In the genomic region with DNA sequence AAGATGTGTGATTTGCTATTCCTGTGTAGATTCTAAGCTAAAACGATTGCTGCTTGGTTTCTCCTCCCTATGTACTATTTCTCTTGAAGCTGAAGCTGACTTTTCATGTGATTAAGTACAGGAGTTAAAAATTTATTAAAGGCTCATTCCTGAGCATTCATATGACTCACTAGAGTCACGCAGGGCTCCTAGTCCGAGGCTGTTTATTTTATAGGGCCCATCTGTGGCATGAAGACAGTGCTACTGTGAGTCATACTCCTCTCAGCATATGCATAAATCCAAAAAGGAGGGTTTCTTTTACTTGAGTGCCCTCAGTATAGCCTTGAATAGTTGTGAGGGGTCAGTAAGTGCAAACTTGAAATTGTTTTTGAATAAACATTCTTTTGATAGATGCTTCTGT, we compare ENCODE assay signal across 11 cellular contexts.
DNase-seq lines count a peak whose midpoint lies in the region; ATAC-seq and TF ChIP-seq lines count a peak whose summit lies in the region.
"Had no signal": no experiment of that assay in that cellular context is flagged by ENCODE, and none has a peak within 500 bp of the region (broad histone marks: within the 10 kb centered on the region; RNA-seq: fewer than 3 reads in every experiment).

No MANE protein-coding gene starts in this region.

- DNase-seq in AG08396 (ENCODE audit: low spot score), result peak; percentile 82
- peak; percentile 66 for DNase-seq in HS-5 (ENCODE audit: low read depth)
- peak; percentile 83 to 95 for DNase-seq in cardiac fibroblast (ENCODE audit: low read depth in 2 of 2)
- peak; percentile 48 to 94 for DNase-seq in lung microvascular endothelial cell (ENCODE audit: low read depth in 2 of 2)
- DNase-seq in activated T-helper 2 cell treated with anti-CD3 and anti-CD28 coated beads, Interferon-gamma antibody, Interleukin-2, Interleukin-4, amounts not matched to agents 10 μg/mL and 5 μg/mL and 100 μg/mL, durations not matched to agents 14 hours and 24 hours and 36 hours (ENCODE audit: low spot score), result no peak
- no peak for DNase-seq in CD8-positive, alpha-beta T cell
- no peak for DNase-seq in gastrocnemius medialis
- DNase-seq: activated CD8-positive, alpha-beta memory T cell treated with anti-CD3 and anti-CD28 coated beads for 24 hours; Caco-2 had no signal

- no peaks in the 10 kb centered on the region for H3K36me3 Mint-ChIP-seq in activated T-helper 2 cell treated with anti-CD3 and anti-CD28 coated beads, Interferon-gamma antibody, Interleukin-2, Interleukin-4, amounts not matched to agents 10 μg/mL and 5 μg/mL and 100 μg/mL, durations not matched to agents 14 hours and 24 hours and 36 hours (ENCODE audit: low read depth)
- H3K36me3 Mint-ChIP-seq in CD8-positive, alpha-beta T cell, result no peaks in the 10 kb centered on the region

- no peak overlapping the region for H3K27ac Mint-ChIP-seq in activated T-helper 2 cell treated with anti-CD3 and anti-CD28 coated beads, Interferon-gamma antibody, Interleukin-2, Interleukin-4, amounts not matched to agents 10 μg/mL and 5 μg/mL and 100 μg/mL, durations not matched to agents 14 hours and 24 hours and 36 hours
- no peak overlapping the region for H3K27ac Mint-ChIP-seq in CD8-positive, alpha-beta T cell

- TF ChIP-seq POLR2A in gastrocnemius medialis (IDR thresholded peaks at IDR 0.05), result no peak

- H3K36me3 ChIP-seq in CD8-positive, alpha-beta T cell (ENCODE audit: insufficient read depth, low read length), result no peaks in the 10 kb centered on the region
- H3K36me3 ChIP-seq in gastrocnemius medialis, result peaks cover 0 to 8% of the 10 kb centered on the region in 2 donors
- H3K36me3 ChIP-seq: thoracic aorta had no signal

- no peaks in the 10 kb centered on the region for H3K27me3 ChIP-seq in CD8-positive, alpha-beta T cell (ENCODE audit: insufficient read depth, low read length)
- H3K27me3 ChIP-seq in gastrocnemius medialis, result no peaks in the 10 kb centered on the region

- intact Hi-C loops in activated T-helper 2 cell treated with anti-CD3 and anti-CD28 coated beads, Interferon-gamma antibody, Interleukin-2, Interleukin-4, amounts not matched to agents 10 μg/mL and 5 μg/mL and 100 μg/mL, durations not matched to agents 14 hours and 24 hours and 36 hours (cut with micrococcal nuclease), result no loop called here
- intact Hi-C loops in CD8-positive, alpha-beta T cell (cut with DNase I, micrococcal nuclease), result loop anchor here in 1 of 2 experiments (10.0 kb wide), 1 partner anchor 61 kb away; no protein-coding TSS in a partner anchor
- intact Hi-C loops in gastrocnemius medialis (cut with DNase I; ENCODE audit: low total_unique reads), result no loop called here

- peaks cover 8% of the 10 kb centered on the region for H3K4me1 Mint-ChIP-seq in activated T-helper 2 cell treated with anti-CD3 and anti-CD28 coated beads, Interferon-gamma antibody, Interleukin-2, Interleukin-4, amounts not matched to agents 10 μg/mL and 5 μg/mL and 100 μg/mL, durations not matched to agents 14 hours and 24 hours and 36 hours (ENCODE audit: low read depth)
- H3K4me1 Mint-ChIP-seq in CD8-positive, alpha-beta T cell (ENCODE audit: low read depth), result no peaks in the 10 kb centered on the region

- ATAC-seq in HG02852 (IDR thresholded peaks at IDR 0.05; ENCODE audit: unreplicated experiment), result no peak
- no peak for ATAC-seq in CD8-positive, alpha-beta T cell
- ATAC-seq in gastrocnemius medialis, result no peak

- CTCF ChIA-PET in CD8-positive, alpha-beta T cell (lab: Charles Lee), result no interaction called here

- POLR2A ChIA-PET in CD8-positive, alpha-beta T cell (lab: Charles Lee), result no interaction called here

- in situ Hi-C loops in gastrocnemius medialis (cut with MboI; ENCODE audit: low sequenced_read_pairs in 4 of 4), result no loop called here

- no peaks in the 10 kb centered on the region for H3K27me3 Mint-ChIP-seq in activated T-helper 2 cell treated with anti-CD3 and anti-CD28 coated beads, Interferon-gamma antibody, Interleukin-2, Interleukin-4, amounts not matched to agents 10 μg/mL and 5 μg/mL and 100 μg/mL, durations not matched to agents 14 hours and 24 hours and 36 hours (ENCODE audit: low read depth)
- H3K27me3 Mint-ChIP-seq in CD8-positive, alpha-beta T cell (ENCODE audit: low read depth), result no peaks in the 10 kb centered on the region

- H3K4me3 ChIP-seq in cardiac fibroblast (replicated peaks in 1 of 2; ENCODE audit: low read depth in 2 of 2, low read length in 2 of 2), result no peak overlapping the region
- no peak overlapping the region for H3K4me3 ChIP-seq in CD8-positive, alpha-beta T cell (ENCODE audit: low read depth, low read length)
- no peak overlapping the region for H3K4me3 ChIP-seq in gastrocnemius medialis
- H3K4me3 ChIP-seq: thoracic aorta had no signal

- H3K4me1 ChIP-seq in CD8-positive, alpha-beta T cell (ENCODE audit: insufficient read depth, low read length), result no peaks in the 10 kb centered on the region
- peaks cover 9 to 13% of the 10 kb centered on the region in 2 donors for H3K4me1 ChIP-seq in gastrocnemius medialis

- no peaks in the 10 kb centered on the region for H3K9me3 ChIP-seq in CD8-positive, alpha-beta T cell (ENCODE audit: low read length)
- H3K9me3 ChIP-seq in gastrocnemius medialis, result no peaks in the 10 kb centered on the region
- H3K9me3 ChIP-seq: Caco-2, thoracic aorta had no signal

- H3K27ac ChIP-seq in CD8-positive, alpha-beta T cell (ENCODE audit: low read depth, low read length), result no peak overlapping the region
- H3K27ac ChIP-seq in gastrocnemius medialis, result peak overlapping the region in 1 of 4 donors; percentile 27

- H3K9me3 Mint-ChIP-seq in activated T-helper 2 cell treated with anti-CD3 and anti-CD28 coated beads, Interferon-gamma antibody, Interleukin-2, Interleukin-4, amounts not matched to agents 10 μg/mL and 5 μg/mL and 100 μg/mL, durations not matched to agents 14 hours and 24 hours and 36 hours, result no peaks in the 10 kb centered on the region
- H3K9me3 Mint-ChIP-seq in CD8-positive, alpha-beta T cell, result no peaks in the 10 kb centered on the region

- H3K4me3 Mint-ChIP-seq in activated T-helper 2 cell treated with anti-CD3 and anti-CD28 coated beads, Interferon-gamma antibody, Interleukin-2, Interleukin-4, amounts not matched to agents 10 μg/mL and 5 μg/mL and 100 μg/mL, durations not matched to agents 14 hours and 24 hours and 36 hours (ENCODE audit: low read depth), result no peak overlapping the region
- H3K4me3 Mint-ChIP-seq in CD8-positive, alpha-beta T cell, result no peak overlapping the region

- TF ChIP-seq CTCF in cardiac fibroblast (IDR thresholded peaks at IDR 0.05; ENCODE audit: low read depth, low read length) (no peak), gastrocnemius medialis (IDR thresholded peaks at IDR 0.05 in 4 of 5, conservative IDR thresholded peaks at IDR 0.05 in 1 of 5) (no peak)
- no peak for TF ChIP-seq CTCF in CD8-positive, alpha-beta T cell (IDR thresholded peaks at IDR 0.05)

Comparison
In these comparisons a context has a peak if more than half of its experiments do, and no peak if none do; other contexts are left out.
1. DNase-seq: peak in AG08396 (single experiment), HS-5 (single experiment), cardiac fibroblast (2 of 2) and lung microvascular endothelial cell (2 of 2); none in activated T-helper 2 cell treated with anti-CD3 and anti-CD28 coated beads, Interferon-gamma antibody, Interleukin-2, Interleukin-4, amounts not matched to agents 10 μg/mL and 5 μg/mL and 100 μg/mL, durations not matched to agents 14 hours and 24 hours and 36 hours (single experiment), CD8-positive, alpha-beta T cell (0 of 7) and gastrocnemius medialis (0 of 2).